ENCODE assay signal across 2 cellular contexts in the genomic region with DNA sequence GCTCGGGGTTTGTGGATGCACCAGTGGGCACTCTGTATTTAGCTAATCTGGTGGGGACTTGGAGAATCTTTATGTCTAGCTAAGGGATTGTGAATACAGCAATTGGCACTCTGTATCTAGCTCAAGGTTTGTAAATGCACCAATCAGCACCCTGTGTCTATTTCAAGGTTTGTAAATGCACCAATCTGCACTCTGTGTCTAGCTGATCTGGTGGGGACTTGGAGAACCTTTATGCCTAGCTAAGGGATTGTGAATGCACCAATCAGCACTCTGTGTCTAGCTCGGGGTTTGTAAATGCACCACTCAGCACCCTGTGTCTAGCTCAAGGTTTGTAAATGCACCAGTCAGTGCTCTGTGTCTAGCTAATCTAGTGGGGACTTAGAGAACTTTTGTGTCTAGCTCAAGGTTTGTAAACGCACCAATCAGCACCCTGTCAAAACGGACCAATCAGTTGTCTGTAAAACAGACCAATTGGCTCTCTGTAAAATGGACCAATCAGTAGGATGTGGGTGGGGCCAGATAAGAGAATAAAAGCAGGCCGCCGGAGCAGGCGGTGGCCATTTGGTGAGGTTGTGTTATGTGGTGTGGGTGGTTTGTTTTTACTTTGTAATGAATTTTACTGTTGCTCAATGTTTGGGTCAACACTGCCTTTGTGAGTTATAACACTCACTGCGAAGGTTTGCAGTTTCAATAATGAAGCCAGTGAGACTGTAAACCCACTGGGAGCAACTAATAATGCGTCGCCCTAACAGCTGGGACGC. TPM values are rescaled to one million over a fixed set of nuclear protein-coding genes. Genes with fewer than 3 reads are reported as not detected.
"Had no signal": no experiment of that assay in that cellular context is flagged by ENCODE, and none has a peak within 500 bp of the region (broad histone marks: within the 10 kb centered on the region; RNA-seq: fewer than 3 reads in every experiment).

No MANE protein-coding gene starts in this region.

RNA-seq across cellular contexts. Expression of a gene that starts 33.8 kb away (rescaled TPM):
- total RNA-seq: fibroblast of villous mesenchyme, right atrium auricular region had no signal
